Comparison of ENCODE assay signal across 1 cellular context in the genomic region with DNA sequence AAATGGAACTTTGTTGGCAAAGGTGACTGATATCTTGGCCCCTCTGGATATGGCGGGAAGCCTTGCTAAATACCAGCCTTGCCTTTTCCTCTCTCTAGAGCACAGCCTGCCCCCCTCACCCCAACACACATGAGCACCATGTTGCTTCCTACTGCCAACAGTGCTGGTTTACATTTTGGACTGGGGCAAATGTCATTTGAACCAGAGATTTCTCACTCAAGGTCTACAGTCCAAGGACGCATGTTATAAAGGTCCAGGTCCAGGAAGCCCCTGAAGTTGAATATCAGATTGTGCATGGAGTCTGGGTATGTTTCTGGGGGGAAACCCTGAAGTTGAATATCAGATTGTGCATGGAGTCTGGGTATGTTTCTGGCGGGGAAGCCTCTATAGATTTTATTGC.
TF ChIP-seq lines count a peak whose summit lies in the region.

No MANE protein-coding gene starts in this region.

TF ChIP-seq in SK-N-SH treated with all-trans-retinoic acid at 6 μM for 48 hours, 23 proteins besides CTCF, POLR2A, EP300 and RAD21 (continued from another document):
- TF ChIP-seq, protein P1, sequence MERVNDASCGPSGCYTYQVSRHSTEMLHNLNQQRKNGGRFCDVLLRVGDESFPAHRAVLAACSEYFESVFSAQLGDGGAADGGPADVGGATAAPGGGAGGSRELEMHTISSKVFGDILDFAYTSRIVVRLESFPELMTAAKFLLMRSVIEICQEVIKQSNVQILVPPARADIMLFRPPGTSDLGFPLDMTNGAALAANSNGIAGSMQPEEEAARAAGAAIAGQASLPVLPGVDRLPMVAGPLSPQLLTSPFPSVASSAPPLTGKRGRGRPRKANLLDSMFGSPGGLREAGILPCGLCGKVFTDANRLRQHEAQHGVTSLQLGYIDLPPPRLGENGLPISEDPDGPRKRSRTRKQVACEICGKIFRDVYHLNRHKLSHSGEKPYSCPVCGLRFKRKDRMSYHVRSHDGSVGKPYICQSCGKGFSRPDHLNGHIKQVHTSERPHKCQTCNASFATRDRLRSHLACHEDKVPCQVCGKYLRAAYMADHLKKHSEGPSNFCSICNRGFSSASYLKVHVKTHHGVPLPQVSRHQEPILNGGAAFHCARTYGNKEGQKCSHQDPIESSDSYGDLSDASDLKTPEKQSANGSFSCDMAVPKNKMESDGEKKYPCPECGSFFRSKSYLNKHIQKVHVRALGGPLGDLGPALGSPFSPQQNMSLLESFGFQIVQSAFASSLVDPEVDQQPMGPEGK (CRISPR knock-in tag; IDR thresholded peaks at IDR 0.05; ENCODE audit: borderline replicate concordance) = no peak
- no peak for TF ChIP-seq OSR1 (CRISPR knock-in tag; IDR thresholded peaks at IDR 0.05)
- TF ChIP-seq, protein P2, sequence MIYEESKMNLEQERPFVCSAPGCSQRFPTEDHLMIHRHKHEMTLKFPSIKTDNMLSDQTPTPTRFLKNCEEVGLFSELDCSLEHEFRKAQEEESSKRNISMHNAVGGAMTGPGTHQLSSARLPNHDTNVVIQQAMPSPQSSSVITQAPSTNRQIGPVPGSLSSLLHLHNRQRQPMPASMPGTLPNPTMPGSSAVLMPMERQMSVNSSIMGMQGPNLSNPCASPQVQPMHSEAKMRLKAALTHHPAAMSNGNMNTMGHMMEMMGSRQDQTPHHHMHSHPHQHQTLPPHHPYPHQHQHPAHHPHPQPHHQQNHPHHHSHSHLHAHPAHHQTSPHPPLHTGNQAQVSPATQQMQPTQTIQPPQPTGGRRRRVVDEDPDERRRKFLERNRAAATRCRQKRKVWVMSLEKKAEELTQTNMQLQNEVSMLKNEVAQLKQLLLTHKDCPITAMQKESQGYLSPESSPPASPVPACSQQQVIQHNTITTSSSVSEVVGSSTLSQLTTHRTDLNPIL (CRISPR knock-in tag; IDR thresholded peaks at IDR 0.05; ENCODE audit: low read depth) = no peak
- TF ChIP-seq, protein P3, sequence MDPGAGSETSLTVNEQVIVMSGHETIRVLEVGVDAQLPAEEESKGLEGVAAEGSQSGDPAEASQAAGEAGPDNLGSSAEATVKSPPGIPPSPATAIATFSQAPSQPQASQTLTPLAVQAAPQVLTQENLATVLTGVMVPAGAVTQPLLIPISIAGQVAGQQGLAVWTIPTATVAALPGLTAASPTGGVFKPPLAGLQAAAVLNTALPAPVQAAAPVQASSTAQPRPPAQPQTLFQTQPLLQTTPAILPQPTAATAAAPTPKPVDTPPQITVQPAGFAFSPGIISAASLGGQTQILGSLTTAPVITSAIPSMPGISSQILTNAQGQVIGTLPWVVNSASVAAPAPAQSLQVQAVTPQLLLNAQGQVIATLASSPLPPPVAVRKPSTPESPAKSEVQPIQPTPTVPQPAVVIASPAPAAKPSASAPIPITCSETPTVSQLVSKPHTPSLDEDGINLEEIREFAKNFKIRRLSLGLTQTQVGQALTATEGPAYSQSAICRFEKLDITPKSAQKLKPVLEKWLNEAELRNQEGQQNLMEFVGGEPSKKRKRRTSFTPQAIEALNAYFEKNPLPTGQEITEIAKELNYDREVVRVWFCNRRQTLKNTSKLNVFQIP (CRISPR knock-in tag; IDR thresholded peaks at IDR 0.05; ENCODE audit: borderline replicate concordance, low read depth) = no peak
- TF ChIP-seq TCF4 (CRISPR knock-in tag; IDR thresholded peaks at IDR 0.05; ENCODE audit: borderline replicate concordance) = no peak
TF ChIP-seq in SK-N-SH treated with all-trans-retinoic acid at 6 μM for 48 hours: peak in this region for 0.
